In genomic region chr4:75708218-75708691, GRCh38 we compare ENCODE assay signal across 8 cellular contexts. TPM values are rescaled to one million over a fixed set of nuclear protein-coding genes. Genes with fewer than 3 reads are reported as not detected.
A peak's percentile ranks its signal among the peaks of the same experiment; 100 is the strongest.
DNase-seq lines count a peak whose midpoint lies in the region; ATAC-seq and TF ChIP-seq lines count a peak whose summit lies in the region.

No MANE protein-coding gene starts in this region.

- TF ChIP-seq EP300 in Ishikawa (IDR thresholded peaks at IDR 0.05; ENCODE audit: borderline replicate concordance) (no peak), stomach (IDR thresholded peaks at IDR 0.05) (no peak)

- H3K27ac ChIP-seq in stomach, result no peak overlapping the region

- peak; percentile 40; the same call in 1 of the 2 replicates for TF ChIP-seq RAD21 in Ishikawa (IDR thresholded peaks at IDR 0.05; ENCODE audit: low read depth)

- peaks cover 6% of the 10 kb centered on the region for H3K4me1 Mint-ChIP-seq in nephron progenitor cell

- no peak overlapping the region for H3K27ac Mint-ChIP-seq in nephron progenitor cell

- TF ChIP-seq CTCF in nephron progenitor cell (IDR thresholded peaks at IDR 0.05) (peak; percentile 10), stomach (IDR thresholded peaks at IDR 0.05) (peak in 1 of 7 experiments; percentile 11), foreskin fibroblast (IDR thresholded peaks at IDR 0.05; ENCODE audit: low read depth, low read length) (no peak)

- H3K4me1 ChIP-seq in stomach, result peaks cover 0 to 5% (median 0%) of the 10 kb centered on the region in 4 donors

- ATAC-seq in GM18867 (IDR thresholded peaks at IDR 0.05; ENCODE audit: unreplicated experiment) (peak; percentile 53), GM18858 (IDR thresholded peaks at IDR 0.05; ENCODE audit: unreplicated experiment) (no peak)

- no peaks in the 10 kb centered on the region for H3K9me3 Mint-ChIP-seq in nephron progenitor cell

- no peaks in the 10 kb centered on the region for H3K27me3 Mint-ChIP-seq in nephron progenitor cell (ENCODE audit: low read depth, poor library complexity)

- H3K27me3 ChIP-seq in stomach, result no peaks in the 10 kb centered on the region

- H3K36me3 Mint-ChIP-seq in nephron progenitor cell (ENCODE audit: low read depth), result peaks cover 12% of the 10 kb centered on the region

- no peak for TF ChIP-seq POLR2A in stomach (IDR thresholded peaks at IDR 0.05)

- intact Hi-C loops in stomach (cut with DNase I; ENCODE audit: low total_unique reads), result no loop called here

- WGBS in stomach, 5 donors, result 78 to 90% (median 84%) methylated on average over 3 of the region's 3 CpGs

- peak; percentile 39 for DNase-seq in amniotic epithelial cell (ENCODE audit: low read depth)
- DNase-seq in nephron progenitor cell, result no peak
- no peak for DNase-seq in stomach
- no peak for DNase-seq in NOMO-1 (lab: John Stamatoyannopoulos, UW; ENCODE audit: unreplicated experiment in 2 of 2)
- DNase-seq in foreskin fibroblast, result no peak

- no peaks in the 10 kb centered on the region for H3K36me3 ChIP-seq in stomach

- no peaks in the 10 kb centered on the region for H3K9me3 ChIP-seq in stomach

- no peak overlapping the region for H3K4me3 ChIP-seq in stomach
- no peak overlapping the region for H3K4me3 ChIP-seq in foreskin fibroblast (ENCODE audit: low read depth in 1 of 2, low read length in 2 of 2)

- H3K4me3 Mint-ChIP-seq in nephron progenitor cell, result no peak overlapping the region

TF ChIP-seq in Ishikawa, 13 proteins besides CTCF, POLR2A, EP300 and RAD21:
- TF ChIP-seq TEAD4 (IDR thresholded peaks at IDR 0.05) (peak; percentile 37; the same call in 1 of the 2 replicates), ZBTB7A (IDR thresholded peaks at IDR 0.05; ENCODE audit: low read depth) (no peak)

RNA-seq across cellular contexts. Expression of gene USO1, which starts 16.1 kb away (rescaled TPM):
- 100 to 1,000 TPM in 3 of 5 donors, 10 to 100 TPM in 2; 20.6 to 120 (median 104) TPM for total RNA-seq in stomach
- 10 to 100 TPM; 23.0 to 31.3 (median 23.6) TPM for polyA plus RNA-seq in stomach

RNA-seq across cellular contexts. Expression of gene G3BP2, which starts 35.0 kb away (rescaled TPM):
- total RNA-seq in stomach, result 100 to 1,000 TPM in 1 of 5 donors, 10 to 100 TPM in 4; 24.5 to 183 (median 50.1) TPM
- 10 to 100 TPM; 15.2 to 42.2 (median 30.6) TPM for polyA plus RNA-seq in stomach
